1 cellular context compared by ENCODE assay signal in genomic region chr9:135695642-135696041, GRCh38.
TF ChIP-seq lines count a peak whose summit lies in the region.

No MANE protein-coding gene starts in this region.

TF ChIP-seq in H1, 55 proteins besides CTCF, POLR2A, EP300 and RAD21:
- TF ChIP-seq ATF2 (IDR thresholded peaks at IDR 0.05; ENCODE audit: low read length) = no peak
- no peak for TF ChIP-seq KDM4A (IDR thresholded peaks at IDR 0.05; ENCODE audit: low read depth, low read length, severe bottlenecking)
- no peak for TF ChIP-seq JUND (IDR thresholded peaks at IDR 0.05; ENCODE audit: low read length)
- TF ChIP-seq YY1 (IDR thresholded peaks at IDR 0.05; ENCODE audit: low read depth, low read length) = no peak
- TF ChIP-seq TCF12 (IDR thresholded peaks at IDR 0.05; ENCODE audit: low read depth, low read length) = no peak
- no peak for TF ChIP-seq ATF3 (IDR thresholded peaks at IDR 0.05; ENCODE audit: insufficient read depth, low read depth, low read length)
- no peak for TF ChIP-seq CHD1 (IDR thresholded peaks at IDR 0.05; ENCODE audit: low read depth, low read length)
- TF ChIP-seq BACH1 (IDR thresholded peaks at IDR 0.05; ENCODE audit: low read length) = no peak
- no peak for TF ChIP-seq SIRT6 (IDR thresholded peaks at IDR 0.05; ENCODE audit: low read length)
- TF ChIP-seq GTF2F1 (IDR thresholded peaks at IDR 0.05; ENCODE audit: borderline replicate concordance, low read depth, low read length) = no peak
